In the genomic region with DNA sequence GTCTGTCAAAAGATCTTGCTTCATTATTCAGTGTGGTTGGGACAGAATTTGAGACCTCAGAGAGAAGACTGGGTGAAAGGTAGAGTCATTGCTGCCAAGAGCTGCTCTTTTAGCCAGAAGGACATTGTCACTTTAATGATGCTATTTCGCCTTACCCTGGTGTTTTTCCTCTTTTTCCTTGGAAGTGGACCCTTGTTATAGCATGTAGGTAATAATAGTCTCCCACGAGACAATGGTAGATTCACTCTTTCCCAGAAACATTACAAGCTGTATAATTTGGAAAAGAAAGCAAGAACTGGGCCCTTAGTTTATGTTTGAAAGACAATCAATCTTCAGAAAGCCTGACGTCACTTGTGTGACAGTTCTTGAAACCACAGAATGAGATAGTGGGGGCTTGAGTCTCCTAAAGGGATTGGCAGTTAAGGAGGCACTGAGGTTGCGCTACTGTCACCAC, we compare ENCODE assay signal across 13 cellular contexts. TPM values are rescaled to one million over a fixed set of nuclear protein-coding genes. Genes with fewer than 3 reads are reported as not detected.
DNase-seq lines count a peak whose midpoint lies in the region; TF ChIP-seq lines count a peak whose summit lies in the region.
"Had no signal": no experiment of that assay in that cellular context is flagged by ENCODE, and none has a peak within 500 bp of the region (broad histone marks: within the 10 kb centered on the region; RNA-seq: fewer than 3 reads in every experiment).

No MANE protein-coding gene starts in this region.

- peak overlapping the region; percentile 89 for H3K27ac ChIP-seq in caudate nucleus (ENCODE audit: low read depth, low read length)
- peak overlapping the region; percentile 77 for H3K27ac ChIP-seq in layer of hippocampus (ENCODE audit: low read depth, low read length)
- peak overlapping the region; percentile 9 for H3K27ac ChIP-seq in smooth muscle cell (ENCODE audit: low read depth)
- H3K27ac ChIP-seq in adrenal gland = peak overlapping the region in 2 of 5 donors; percentile 17 to 30
- H3K27ac ChIP-seq: SJSA1, spleen had no signal

- H3K9me3 ChIP-seq in smooth muscle cell (replicated peaks; ENCODE audit: low read depth) (no peaks in the 10 kb centered on the region), adrenal gland (replicated peaks in 1 of 3) (no peaks in the 10 kb centered on the region)
- H3K9me3 ChIP-seq: SJSA1, spleen had no signal

- H3K27me3 ChIP-seq in layer of hippocampus (ENCODE audit: control insufficient read depth, insufficient read depth, low read length) (no peaks in the 10 kb centered on the region), smooth muscle cell (ENCODE audit: low read depth) (peaks cover 5% of the 10 kb centered on the region), adrenal gland (peaks cover 24% of the 10 kb centered on the region)
- H3K27me3 ChIP-seq: SJSA1 had no signal

- no peaks in the 10 kb centered on the region for H4K20me1 ChIP-seq in smooth muscle cell (ENCODE audit: low read depth)

- H3K4me3 ChIP-seq in smooth muscle cell (no peak overlapping the region), adrenal gland (no peak overlapping the region)
- H3K4me3 ChIP-seq: SJSA1, spleen had no signal

- WGBS in smooth muscle cell (ENCODE audit: low lambda C conversion rate) = 57% methylated on average over 4 of the region's 4 CpGs
- 62 to 76% (median 68%) methylated on average over 4 of the region's 4 CpGs for WGBS in adrenal gland, 4 donors

- no peak overlapping the region for H3K4me2 ChIP-seq in smooth muscle cell

- no peaks in the 10 kb centered on the region for H3K79me2 ChIP-seq in smooth muscle cell (ENCODE audit: low read depth)

- intact Hi-C loops in adrenal gland (cut with DNase I) = no loop called here

- no peak for TF ChIP-seq POLR2A in adrenal gland (IDR thresholded peaks at IDR 0.05)

- H3K9ac ChIP-seq in smooth muscle cell (ENCODE audit: low read depth) = no peak overlapping the region

- peak overlapping the region; percentile 65 for H2AFZ ChIP-seq in smooth muscle cell (ENCODE audit: low read depth)

- H3K36me3 ChIP-seq in smooth muscle cell (ENCODE audit: low read depth) (no peaks in the 10 kb centered on the region), adrenal gland (replicated peaks in 1 of 2) (no peaks in the 10 kb centered on the region)
- H3K36me3 ChIP-seq: spleen had no signal

- peaks cover 23% of the 10 kb centered on the region for H3K4me1 ChIP-seq in smooth muscle cell (ENCODE audit: low read depth)
- peaks cover 13 to 15% of the 10 kb centered on the region in 2 donors for H3K4me1 ChIP-seq in adrenal gland (replicated peaks in 1 of 2)

- DNase-seq in H4 (ENCODE audit: low spot score) = peak; percentile 65
- no peak for DNase-seq in caudate nucleus (lab: John Stamatoyannopoulos, UW)
- DNase-seq in smooth muscle cell (lab: John Stamatoyannopoulos, UW; ENCODE audit: unreplicated experiment) = no peak
- no peak for DNase-seq in nucleus accumbens (lab: John Stamatoyannopoulos, UW)
- no peak for DNase-seq in NCI-H128 (lab: John Stamatoyannopoulos, UW; ENCODE audit: unreplicated experiment)
- DNase-seq in stimulated activated naive CD4-positive, alpha-beta T cell treated with Interleukin-2 at 50 U/mL for 16 hours (lab: John Stamatoyannopoulos, UW) = no peak
- no peak for DNase-seq in adrenal gland
- DNase-seq: activated CD8-positive, alpha-beta memory T cell treated with anti-CD3 and anti-CD28 coated beads, Interleukin-2, amount 50 U/mL, for 48 hours; amniotic stem cell; NCI-H1436 treated with DMSO at 0.1 percent for 48 hours; spleen had no signal

- TF ChIP-seq CTCF in smooth muscle cell (IDR thresholded peaks at IDR 0.05; ENCODE audit: borderline replicate concordance, insufficient read depth, poor library complexity, severe bottlenecking) (no peak), adrenal gland (IDR thresholded peaks at IDR 0.05) (no peak)

- peaks cover 35% of the 10 kb centered on the region for H3F3A ChIP-seq in smooth muscle cell (ENCODE audit: low read depth)

RNA-seq across cellular contexts. Expression of a gene that starts 3.8 kb away (rescaled TPM):
- 3.7 and 8.3 TPM in 2 replicates for total RNA-seq in H4 (2014; rRNA removed; shearing (Covaris generic))
- total RNA-seq in smooth muscle cell = 2.1 and 3.1 TPM in 2 replicates
- 0.18 and 3.1 TPM in 2 replicates for polyA plus RNA-seq in smooth muscle cell
- total RNA-seq in adrenal gland = 1 to 10 TPM in 2 of 8 donors, under 1 TPM in 5, not detected in 1; 0.04 to 1.7 (median 0.57) TPM
- under 1 TPM; 0.47 to 0.70 (median 0.64) TPM for polyA plus RNA-seq in adrenal gland
